ENCODE assay signal across 1 cellular context in the genomic region with DNA sequence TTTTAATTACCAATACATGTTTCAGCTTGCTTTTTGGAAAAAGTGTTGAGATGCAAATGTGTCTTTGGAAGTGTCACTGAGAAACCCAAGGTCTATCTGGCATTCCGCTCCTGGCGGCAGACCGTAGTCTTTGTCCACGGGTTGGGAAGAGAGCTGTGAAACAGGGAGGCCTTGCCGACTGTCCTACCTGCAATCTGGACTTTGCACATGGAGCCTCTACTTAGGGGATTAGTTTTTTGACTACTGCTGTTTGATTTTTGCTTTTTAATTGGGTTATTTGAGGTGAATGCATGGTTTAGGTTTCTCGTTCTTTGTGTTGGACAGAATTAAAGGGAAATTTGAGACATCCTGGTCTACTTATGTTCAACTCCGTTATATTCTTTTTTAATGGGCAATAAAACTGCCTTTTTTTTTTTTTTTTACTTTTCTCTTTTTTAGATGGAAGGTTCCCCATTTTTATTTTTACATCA.
A peak's percentile ranks its signal among the peaks of the same experiment; 100 is the strongest.
TF ChIP-seq lines count a peak whose summit lies in the region.

No MANE protein-coding gene starts in this region.

TF ChIP-seq in HEK293, 187 proteins besides CTCF, POLR2A, EP300 and RAD21 (continued from another document):
- TF ChIP-seq PRDM6 (tag by site-specific recombination; IDR thresholded peaks at IDR 0.05): peak; percentile 96
- TF ChIP-seq GLI4 (tag by site-specific recombination; IDR thresholded peaks at IDR 0.05): no peak
- TF ChIP-seq, protein P1, sequence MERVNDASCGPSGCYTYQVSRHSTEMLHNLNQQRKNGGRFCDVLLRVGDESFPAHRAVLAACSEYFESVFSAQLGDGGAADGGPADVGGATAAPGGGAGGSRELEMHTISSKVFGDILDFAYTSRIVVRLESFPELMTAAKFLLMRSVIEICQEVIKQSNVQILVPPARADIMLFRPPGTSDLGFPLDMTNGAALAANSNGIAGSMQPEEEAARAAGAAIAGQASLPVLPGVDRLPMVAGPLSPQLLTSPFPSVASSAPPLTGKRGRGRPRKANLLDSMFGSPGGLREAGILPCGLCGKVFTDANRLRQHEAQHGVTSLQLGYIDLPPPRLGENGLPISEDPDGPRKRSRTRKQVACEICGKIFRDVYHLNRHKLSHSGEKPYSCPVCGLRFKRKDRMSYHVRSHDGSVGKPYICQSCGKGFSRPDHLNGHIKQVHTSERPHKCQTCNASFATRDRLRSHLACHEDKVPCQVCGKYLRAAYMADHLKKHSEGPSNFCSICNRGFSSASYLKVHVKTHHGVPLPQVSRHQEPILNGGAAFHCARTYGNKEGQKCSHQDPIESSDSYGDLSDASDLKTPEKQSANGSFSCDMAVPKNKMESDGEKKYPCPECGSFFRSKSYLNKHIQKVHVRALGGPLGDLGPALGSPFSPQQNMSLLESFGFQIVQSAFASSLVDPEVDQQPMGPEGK (tag by site-specific recombination; IDR thresholded peaks at IDR 0.05): no peak
- no peak for TF ChIP-seq BCL11A (tag by site-specific recombination; IDR thresholded peaks at IDR 0.05; ENCODE audit: low read depth)
- TF ChIP-seq ZNF184 (tag by site-specific recombination; IDR thresholded peaks at IDR 0.05): no peak
- TF ChIP-seq ZNF610 (tag by site-specific recombination; IDR thresholded peaks at IDR 0.05; ENCODE audit: borderline replicate concordance): no peak
- peak; percentile 78; the same call in 1 of the 2 replicates for TF ChIP-seq MZF1 (tag by site-specific recombination; IDR thresholded peaks at IDR 0.05; ENCODE audit: borderline replicate concordance)
- 0 out of 2 replicates have a peak, but pooled peaks have one; percentile 33 for TF ChIP-seq TRIM28 (IDR thresholded peaks at IDR 0.05; ENCODE audit: borderline replicate concordance, low read length)
